Comparison of ENCODE assay signal across 9 cellular contexts in the genomic region with DNA sequence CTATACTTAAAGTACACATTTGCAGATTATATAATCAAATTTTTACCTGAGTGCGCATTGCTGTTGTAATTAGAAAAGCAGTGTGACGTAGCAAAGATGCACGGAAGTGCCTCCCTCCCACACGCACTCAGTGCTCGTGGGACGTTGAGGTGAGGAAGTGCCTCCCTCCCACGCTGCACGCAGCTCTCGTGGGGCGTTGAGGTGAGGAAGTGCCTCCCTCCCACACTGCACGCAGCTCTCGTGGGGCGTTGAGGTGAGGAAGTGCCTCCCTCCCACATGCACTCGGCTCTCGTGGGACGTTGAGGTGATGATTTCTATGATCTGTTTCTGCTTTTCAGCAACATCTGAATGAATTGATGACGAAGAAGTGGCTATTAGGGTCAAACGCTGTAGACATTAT. TPM values are rescaled to one million over a fixed set of nuclear protein-coding genes. Genes with fewer than 3 reads are reported as not detected.
DNase-seq lines count a peak whose midpoint lies in the region; ATAC-seq, FAIRE-seq and TF ChIP-seq lines count a peak whose summit lies in the region.
"Had no signal": no experiment of that assay in that cellular context is flagged by ENCODE, and none has a peak within 500 bp of the region (broad histone marks: within the 10 kb centered on the region; RNA-seq: fewer than 3 reads in every experiment).

No MANE protein-coding gene starts in this region.

- H3K9me3 ChIP-seq in GM12878 (replicated peaks; ENCODE audit: control insufficient read depth, insufficient read depth, low read length): no peaks in the 10 kb centered on the region; the same call in 2 of the 3 replicates

- peaks cover 8% of the 10 kb centered on the region for H3K4me1 Mint-ChIP-seq in MCF 10A (ENCODE audit: insufficient read depth, unreplicated experiment)

- H3K9me3 Mint-ChIP-seq in MCF 10A (ENCODE audit: unreplicated experiment): no peaks in the 10 kb centered on the region

- H2AFZ ChIP-seq in GM12878 (ENCODE audit: control insufficient read depth, low read depth, low read length): no peak overlapping the region

- no peaks in the 10 kb centered on the region for H3K27me3 ChIP-seq in GM12878 (replicated peaks in 1 of 2; ENCODE audit: control insufficient read depth in 2 of 2, insufficient read depth in 2 of 2, low read length in 1 of 2)

- 26% methylated on average over 18 of the region's 18 CpGs for WGBS in GM12878 (ENCODE audit: insufficient coverage, insufficient replicate concordance, low lambda C conversion rate, missing lambda C conversion rate)

- no peak for FAIRE-seq in GM12878 (lab: Jason Lieb, UNC)

- in situ Hi-C loops in GM12878 (cut with MboI) (no loop called here), ACHN (cut with HindIII; ENCODE audit: low pct_ligation_motif_present, low pct_unique_long_range_greater_than_20kb, low sequenced_read_pairs) (no loop called here)

- H3K79me2 ChIP-seq in GM12878 (ENCODE audit: control insufficient read depth, insufficient read depth, low read length): peaks cover 4% of the 10 kb centered on the region

- POLR2A ChIA-PET in GM12878 (lab: Charles Lee) (no interaction called here), MCF 10A (lab: Yijun Ruan, JAX) (no interaction called here)

- TF ChIP-seq CTCF in GM12878 (IDR thresholded peaks at IDR 0.05 in 2 of 3, conservative IDR thresholded peaks at IDR 0.05 in 1 of 3; ENCODE audit: control insufficient read depth in 2 of 3, extremely low read depth in 1 of 3, insufficient read depth in 1 of 3, low read depth in 3 of 3, low read length in 3 of 3): no peak
- TF ChIP-seq CTCF in MCF 10A (IDR thresholded peaks at IDR 0.05; ENCODE audit: unreplicated experiment): no peak

- H3K4me3 Mint-ChIP-seq in MCF 10A (ENCODE audit: unreplicated experiment): no peak overlapping the region

- BruUV-seq in GM12878 (replicated peaks; lab: Mats Ljungman, UMichigan) (no TSS peak), MCF 10A (replicated peaks; lab: Mats Ljungman, UMichigan) (no TSS peak)

- no peak overlapping the region for H3K27ac Mint-ChIP-seq in MCF 10A (ENCODE audit: low read depth, unreplicated experiment)

- peak; percentile 60 to 62 for DNase-seq in activated CD4-positive, alpha-beta T cell treated with anti-CD3 and anti-CD28 coated beads, Interleukin-2, amount 50 U/mL, for 24 hours (ENCODE audit: low read depth in 1 of 2, low spot score in 1 of 2)
- DNase-seq in GM12878 (ENCODE audit: low read depth, low spot score) (no peak), ACHN (no peak), GM03348 (ENCODE audit: low spot score) (no peak), MCF 10A (ENCODE audit: unreplicated experiment) (no peak)
- DNase-seq in stimulated activated CD4-positive, alpha-beta T cell treated with anti-CD3 and anti-CD28 coated beads, Interleukin-4, amount 100 ng/mL, for 24 hours: peak; percentile 81

- H4K20me1 ChIP-seq in GM12878 (ENCODE audit: control insufficient read depth, insufficient read depth): no peaks in the 10 kb centered on the region

- H3K27ac ChIP-seq in GM12878 (ENCODE audit: control insufficient read depth, insufficient read depth): no peak overlapping the region
- H3K27ac ChIP-seq: epithelial cell of prostate had no signal

- ATAC-seq in GM18511 (IDR thresholded peaks at IDR 0.05; ENCODE audit: unreplicated experiment) (peak; percentile 54), GM12878 (peak; percentile 47), HG03139 (IDR thresholded peaks at IDR 0.05; ENCODE audit: unreplicated experiment) (no peak)

- H3K36me3 ChIP-seq in GM12878 (ENCODE audit: control insufficient read depth in 2 of 2, insufficient read depth in 2 of 2, low read length in 1 of 2): peaks cover 24 to 26% of the 10 kb centered on the region in 2 experiments; a peak in 3 of 4 replicates

- peaks cover 50% of the 10 kb centered on the region for H3K36me3 Mint-ChIP-seq in MCF 10A (ENCODE audit: insufficient read depth, unreplicated experiment)

- no peak overlapping the region for H3K9ac ChIP-seq in GM12878 (ENCODE audit: control insufficient read depth, insufficient read depth, low read length)

- no peak for TF ChIP-seq EP300 in GM12878 (IDR thresholded peaks at IDR 0.05; ENCODE audit: borderline replicate concordance in 1 of 2, control insufficient read depth in 1 of 2, low read depth in 2 of 2, low read length in 2 of 2)

- H3K4me1 ChIP-seq in GM12878 (ENCODE audit: control insufficient read depth, insufficient read depth, low read length): no peaks in the 10 kb centered on the region

- no peaks in the 10 kb centered on the region for H3K27me3 Mint-ChIP-seq in MCF 10A (ENCODE audit: insufficient read depth, unreplicated experiment)

- CTCF ChIA-PET in GM12878 (lab: Yijun Ruan, JAX): no interaction called here
- CTCF ChIA-PET in MCF 10A (lab: Yijun Ruan, JAX): interaction anchor here (0.6 kb wide), 1 partner anchor 147 kb away, joined by 3 read pairs; no protein-coding TSS in a partner anchor

- no peak for TF ChIP-seq RAD21 in GM12878 (IDR thresholded peaks at IDR 0.05; ENCODE audit: insufficient read depth, low read depth, low read length)

- RAD21 ChIA-PET in GM12878 (lab: Charles Lee; ENCODE audit: unreplicated experiment): no interaction called here

- no peak for TF ChIP-seq POLR2A in GM12878 (IDR thresholded peaks at IDR 0.05; ENCODE audit: low read depth, low read length)

- no peak overlapping the region for H3K4me3 ChIP-seq in GM12878

- H3K4me2 ChIP-seq in GM12878 (ENCODE audit: control insufficient read depth, insufficient read depth): no peak overlapping the region

- SMC1A ChIA-PET in GM12878 (lab: Charles Lee; ENCODE audit: uncharacterized antibody, unreplicated experiment): interaction anchor here (1.0 kb wide), 1 partner anchor 17 kb away, joined by 3 read pairs; no protein-coding TSS in a partner anchor

- intact Hi-C loops in GM12878 (cut with micrococcal nuclease; ENCODE audit: unreplicated experiment): no loop called here
- intact Hi-C loops in MCF 10A (cut with micrococcal nuclease): no loop called here

TF ChIP-seq in GM12878, 131 proteins besides CTCF, POLR2A, EP300 and RAD21 (continues in another document):
- TF ChIP-seq IKZF1 (conservative IDR thresholded peaks at IDR 0.05) (0 out of 2 replicates have a peak, but pooled peaks have one; percentile 15), PAX5 (IDR thresholded peaks at IDR 0.05; ENCODE audit: borderline replicate concordance, low read depth, low read length) (peak; percentile 66; the same call in 1 of the 2 replicates), RFX5 (IDR thresholded peaks at IDR 0.05; ENCODE audit: low read depth, low read length) (no peak), BHLHE40 (IDR thresholded peaks at IDR 0.05; ENCODE audit: borderline replicate concordance in 1 of 2, low read depth in 2 of 2, low read length in 1 of 2) (peak; percentile 57 to 58), CHD1 (IDR thresholded peaks at IDR 0.05; ENCODE audit: low read depth, low read length) (no peak)
- TF ChIP-seq, protein P1, sequence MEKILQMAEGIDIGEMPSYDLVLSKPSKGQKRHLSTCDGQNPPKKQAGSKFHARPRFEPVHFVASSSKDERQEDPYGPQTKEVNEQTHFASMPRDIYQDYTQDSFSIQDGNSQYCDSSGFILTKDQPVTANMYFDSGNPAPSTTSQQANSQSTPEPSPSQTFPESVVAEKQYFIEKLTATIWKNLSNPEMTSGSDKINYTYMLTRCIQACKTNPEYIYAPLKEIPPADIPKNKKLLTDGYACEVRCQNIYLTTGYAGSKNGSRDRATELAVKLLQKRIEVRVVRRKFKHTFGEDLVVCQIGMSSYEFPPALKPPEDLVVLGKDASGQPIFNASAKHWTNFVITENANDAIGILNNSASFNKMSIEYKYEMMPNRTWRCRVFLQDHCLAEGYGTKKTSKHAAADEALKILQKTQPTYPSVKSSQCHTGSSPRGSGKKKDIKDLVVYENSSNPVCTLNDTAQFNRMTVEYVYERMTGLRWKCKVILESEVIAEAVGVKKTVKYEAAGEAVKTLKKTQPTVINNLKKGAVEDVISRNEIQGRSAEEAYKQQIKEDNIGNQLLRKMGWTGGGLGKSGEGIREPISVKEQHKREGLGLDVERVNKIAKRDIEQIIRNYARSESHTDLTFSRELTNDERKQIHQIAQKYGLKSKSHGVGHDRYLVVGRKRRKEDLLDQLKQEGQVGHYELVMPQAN (conservative IDR thresholded peaks at IDR 0.05): no peak
- TF ChIP-seq, protein P2, sequence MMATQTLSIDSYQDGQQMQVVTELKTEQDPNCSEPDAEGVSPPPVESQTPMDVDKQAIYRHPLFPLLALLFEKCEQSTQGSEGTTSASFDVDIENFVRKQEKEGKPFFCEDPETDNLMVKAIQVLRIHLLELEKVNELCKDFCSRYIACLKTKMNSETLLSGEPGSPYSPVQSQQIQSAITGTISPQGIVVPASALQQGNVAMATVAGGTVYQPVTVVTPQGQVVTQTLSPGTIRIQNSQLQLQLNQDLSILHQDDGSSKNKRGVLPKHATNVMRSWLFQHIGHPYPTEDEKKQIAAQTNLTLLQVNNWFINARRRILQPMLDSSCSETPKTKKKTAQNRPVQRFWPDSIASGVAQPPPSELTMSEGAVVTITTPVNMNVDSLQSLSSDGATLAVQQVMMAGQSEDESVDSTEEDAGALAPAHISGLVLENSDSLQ (IDR thresholded peaks at IDR 0.05): no peak

RNA-seq across cellular contexts. Expression of a gene that starts 21.0 kb away (rescaled TPM):
- total RNA-seq in GM12878 (2013; cell fraction: nucleolus; rRNA removed): 139 and 145 TPM in 2 replicates
- total RNA-seq in GM12878 (2014; rRNA removed) (28.6 and 32.5 TPM in 2 replicates), GM12878 (2014; rRNA removed; fragmentation: Illumina TruSeq; extraction: Trizol) (22.4 and 25.4 TPM in 2 replicates), GM12878 (2021) (48.9 and 50.3 TPM in 2 replicates), MCF 10A (2022) (44.1 and 49.6 TPM in 2 replicates)
- polyA plus RNA-seq in GM12878 (2011; ENCODE audit: low read depth): 26.9 TPM
- polyA plus RNA-seq in GM12878 (2011; rRNA removed) (16.4 and 22.6 TPM in 2 replicates), GM12878 (2014; fragmentation: Illumina TruSeq; extraction: Trizol) (18.5 and 24.8 TPM in 2 replicates), GM12878 (2014; fragmentation: Nextera tagmentation; extraction: Ambion mirVana) (1 to 10 TPM; 1.6 to 7.2 TPM), GM12878 (2014; rRNA removed) (30.5 and 33.2 TPM in 2 replicates), GM12878 (2016; fragmentation: Nextera tagmentation; extraction: Ambion mirVana) (10 to 100 TPM; 52.7 to 53.0 TPM)
- polyA plus RNA-seq in GM12878 (2011; cell fraction: cytosol; rRNA removed): 24.5 and 26.9 TPM in 2 replicates
- 77.4 and 98.6 TPM in 2 replicates for polyA plus RNA-seq in GM12878 (2011; cell fraction: nucleus; rRNA removed)
- polyA plus RNA-seq in GM12878 (2012): 40.4 and 47.5 TPM in 2 replicates
- 26.3 and 28.8 TPM in 2 replicates for polyA minus RNA-seq in GM12878 (2011; rRNA and poly(A)+ RNA removed)
- polyA minus RNA-seq in GM12878 (2011; cell fraction: cytosol; rRNA and poly(A)+ RNA removed): 10.8 and 14.6 TPM in 2 replicates
- polyA minus RNA-seq in GM12878 (2011; cell fraction: nucleus; rRNA and poly(A)+ RNA removed): 21.5 and 30.1 TPM in 2 replicates

Comparison
In these comparisons a context has a peak if more than half of its experiments do, and no peak if none do; other contexts are left out.
1. DNase-seq: peak in activated CD4-positive, alpha-beta T cell treated with anti-CD3 and anti-CD28 coated beads, Interleukin-2, amount 50 U/mL, for 24 hours (2 of 2) and stimulated activated CD4-positive, alpha-beta T cell treated with anti-CD3 and anti-CD28 coated beads, Interleukin-4, amount 100 ng/mL, for 24 hours (single experiment); none in GM12878 (single experiment), ACHN (single experiment), GM03348 (single experiment) and MCF 10A (single experiment).